Comparison of ENCODE assay signal across 8 cellular contexts in genomic region chr17:2059125-2059836, GRCh38. TPM values are rescaled to one million over a fixed set of nuclear protein-coding genes. Genes with fewer than 3 reads are reported as not detected.
DNase-seq lines count a peak whose midpoint lies in the region; ATAC-seq, FAIRE-seq and TF ChIP-seq lines count a peak whose summit lies in the region.

No MANE protein-coding gene starts in this region.

- TF ChIP-seq POLR2A in sigmoid colon (IDR thresholded peaks at IDR 0.05), result no peak

- H3K9me2 ChIP-seq in OCI-LY7 (ENCODE audit: insufficient read depth, low read length), result no peaks in the 10 kb centered on the region

- H3K9me3 ChIP-seq in OCI-LY7 (ENCODE audit: low read length) (no peaks in the 10 kb centered on the region), sigmoid colon (no peaks in the 10 kb centered on the region)

- H3K27ac ChIP-seq in OCI-LY7 (ENCODE audit: low read depth, low read length, poor library complexity, severe bottlenecking), result no peak overlapping the region
- H3K27ac ChIP-seq in sigmoid colon, result peak overlapping the region; percentile 88 to 92 (median 91)

- peak overlapping the region; percentile 38 for H3K4me3 ChIP-seq in GM12865 (ENCODE audit: low read depth, low read length)
- H3K4me3 ChIP-seq in OCI-LY7 (ENCODE audit: low read depth, low read length, poor library complexity, severe bottlenecking), result no peak overlapping the region
- peak overlapping the region; percentile 44 for H3K4me3 ChIP-seq in fibroblast of villous mesenchyme (ENCODE audit: low read depth, low read length)
- H3K4me3 ChIP-seq in sigmoid colon, result peak overlapping the region in 3 of 4 donors; percentile 63 to 75 (median 64)

- H4K20me1 ChIP-seq in OCI-LY7 (ENCODE audit: insufficient read depth, low read length), result no peaks in the 10 kb centered on the region

- CTCF ChIA-PET in OCI-LY7 (lab: Charles Lee; ENCODE audit: unreplicated experiment), result interaction anchor here (0.6 to 1.4 kb wide), 2 partner anchors 185 to 651 kb away, joined by 3 to 4 read pairs; no protein-coding TSS in a partner anchor

- no peak for ATAC-seq in GM21619 (IDR thresholded peaks at IDR 0.05; ENCODE audit: unreplicated experiment)

- H2AFZ ChIP-seq in OCI-LY7 (ENCODE audit: low read length), result no peak overlapping the region

- POLR2A ChIA-PET in OCI-LY7 (lab: Charles Lee), result no interaction called here

- H3K4me1 ChIP-seq in OCI-LY7 (ENCODE audit: insufficient read depth, low read length, poor library complexity, severe bottlenecking), result peaks cover 37% of the 10 kb centered on the region
- H3K4me1 ChIP-seq in sigmoid colon, result peaks cover 0 to 91% (median 83%) of the 10 kb centered on the region in 4 donors

- intact Hi-C loops in OCI-LY7 (cut with micrococcal nuclease; ENCODE audit: unreplicated experiment), result loop anchor here (2.0 kb wide), 1 partner anchor 112 kb away; no protein-coding TSS in a partner anchor
- intact Hi-C loops in sigmoid colon (cut with DNase I), result no loop called here

- H3K79me2 ChIP-seq in OCI-LY7 (ENCODE audit: insufficient read depth, low read depth, low read length), result no peaks in the 10 kb centered on the region

- TF ChIP-seq CTCF in GM12865 (IDR thresholded peaks at IDR 0.05; ENCODE audit: insufficient read depth, low read depth, low read length, missing control alignments) (no peak), OCI-LY7 (conservative IDR thresholded peaks at IDR 0.05; ENCODE audit: low read length) (no peak), fibroblast of villous mesenchyme (IDR thresholded peaks at IDR 0.05; ENCODE audit: insufficient read depth, low read depth, low read length) (no peak), sigmoid colon (IDR thresholded peaks at IDR 0.05) (no peak)

- DNase-seq in GM12865 (ENCODE audit: low read depth) (no peak), OCI-LY7 (ENCODE audit: low spot score) (no peak), fibroblast of villous mesenchyme (ENCODE audit: low read depth) (no peak), sigmoid colon (peak; percentile 73), ureter (ENCODE audit: low spot score) (no peak), HTR-8/SVneo (ENCODE audit: insufficient read length, low spot score) (no peak), dermis blood vessel endothelial cell (no peak)

- no peak for TF ChIP-seq EP300 in sigmoid colon (IDR thresholded peaks at IDR 0.05)

- peak overlapping the region; percentile 45; the same call in 1 of the 2 replicates for H3K4me2 ChIP-seq in OCI-LY7 (ENCODE audit: low read length)

- H3K36me3 ChIP-seq in OCI-LY7 (ENCODE audit: insufficient read depth, low read length) (no peaks in the 10 kb centered on the region), sigmoid colon (peaks cover 0 to 26% (median 0%) of the 10 kb centered on the region in 4 donors)

- FAIRE-seq in HTR-8/SVneo (lab: Jason Lieb, UNC), result no peak

- BruUV-seq in OCI-LY7 (replicated peaks; lab: Mats Ljungman, UMichigan), result no TSS peak

- 17 to 26% methylated on average over 36 of the region's 36 CpGs for WGBS in sigmoid colon, 2 donors

- peaks cover 4 to 25% (median 5%) of the 10 kb centered on the region in 3 donors for H3K27me3 ChIP-seq in sigmoid colon

RNA-seq across cellular contexts. Expression of gene HIC1, which starts 4.4 kb away (rescaled TPM):
- total RNA-seq in OCI-LY7 (2014; rRNA removed; shearing (Covaris generic)), result 0.19 TPM in 1 of 2 replicates, not detected in the other
- total RNA-seq in OCI-LY7 (2022) (0.32 TPM in 1 of 2 replicates, not detected in the other), fibroblast of villous mesenchyme (81.6 and 102 TPM in 2 replicates), sigmoid colon (10 to 100 TPM; 10.4 to 44.9 (median 24.8) TPM), ureter (14.9 TPM), dermis blood vessel endothelial cell (117 and 120 TPM in 2 replicates)
- 1 to 10 TPM; 1.6 to 5.4 (median 5.1) TPM for polyA plus RNA-seq in sigmoid colon

RNA-seq across cellular contexts. Expression of gene OVCA2, which starts 17.5 kb away (rescaled TPM):
- 18.8 and 24.0 TPM in 2 replicates for total RNA-seq in OCI-LY7 (2014; rRNA removed; shearing (Covaris generic))
- total RNA-seq in OCI-LY7 (2022), result 18.2 and 21.9 TPM in 2 replicates
- total RNA-seq in fibroblast of villous mesenchyme, result 48.4 and 61.8 TPM in 2 replicates
- total RNA-seq in sigmoid colon, result 10 to 100 TPM; 26.3 to 43.0 (median 32.9) TPM
- 10 to 100 TPM; 61.3 to 66.8 (median 63.3) TPM for polyA plus RNA-seq in sigmoid colon
- total RNA-seq in ureter, result 39.5 TPM
- 43.5 and 77.1 TPM in 2 replicates for total RNA-seq in dermis blood vessel endothelial cell

RNA-seq across cellular contexts. Expression of gene DPH1, which starts 29.3 kb away (rescaled TPM):
- total RNA-seq in OCI-LY7 (2014; rRNA removed; shearing (Covaris generic)), result 26.5 and 30.4 TPM in 2 replicates
- 35.1 and 42.6 TPM in 2 replicates for total RNA-seq in OCI-LY7 (2022)
- 45.1 and 58.7 TPM in 2 replicates for total RNA-seq in fibroblast of villous mesenchyme
- total RNA-seq in sigmoid colon, result 10 to 100 TPM; 27.6 to 60.1 (median 38.8) TPM
- polyA plus RNA-seq in sigmoid colon, result 10 to 100 TPM in 2 of 3 donors, 1 to 10 TPM in 1; 7.2 to 26.6 (median 12.0) TPM
- total RNA-seq in ureter, result 68.8 TPM
- total RNA-seq in dermis blood vessel endothelial cell, result 18.4 and 25.7 TPM in 2 replicates

RNA-seq across cellular contexts. Expression of gene RTN4RL1, which starts 34.1 kb away (rescaled TPM):
- not detected in 2 replicates for total RNA-seq in OCI-LY7 (2014; rRNA removed; shearing (Covaris generic))
- total RNA-seq in OCI-LY7 (2022) (not detected in 2 replicates), fibroblast of villous mesenchyme (0.43 TPM in 1 of 2 replicates, not detected in the other), sigmoid colon (under 1 TPM; 0.16 to 0.71 (median 0.48) TPM), ureter (6.7 TPM), dermis blood vessel endothelial cell (0.51 and 0.60 TPM in 2 replicates)
- polyA plus RNA-seq in sigmoid colon, result under 1 TPM in 2 of 3 donors, not detected in 1; under 0.01 to 0.69 TPM

Comparison
In these comparisons a context has a peak if more than half of its experiments do, and no peak if none do; other contexts are left out.
1. RNA of gene HIC1, which starts 4.4 kb away (total RNA-seq): 117 to 120 TPM in dermis blood vessel endothelial cell, 81.6 to 102 TPM in fibroblast of villous mesenchyme, 10.4 to 44.9 TPM in sigmoid colon and 14.9 TPM in ureter (single experiment); 0.19 to 0.32 TPM in OCI-LY7; every median in the first group is over 4 times any median in the second.